Comparison of ENCODE assay signal across 1 cellular context in genomic region chr5:143403607-143404415, GRCh38.
TF ChIP-seq lines count a peak whose summit lies in the region.

NR3C1 (minus strand) TSS chr5:143403686; CDS start chr5:143400839, 2,847 bp downstream.

TF ChIP-seq in HepG2, 621 proteins besides CTCF, POLR2A, EP300 and RAD21 (continued from another document and continues in another):
- TF ChIP-seq THAP8 (CRISPR knock-in tag; IDR thresholded peaks at IDR 0.05; ENCODE audit: borderline replicate concordance) = no peak; the same call in 1 of the 2 replicates
- TF ChIP-seq IKZF1 (IDR thresholded peaks at IDR 0.05) = no peak
- no peak for TF ChIP-seq RNF2 (conservative IDR thresholded peaks at IDR 0.05; ENCODE audit: low read depth)
- TF ChIP-seq ZHX1 (CRISPR knock-in tag; IDR thresholded peaks at IDR 0.05; ENCODE audit: low read depth) = 0 out of 2 replicates have a peak, but pooled peaks have one; percentile 60
- TF ChIP-seq CEBPB (IDR thresholded peaks at IDR 0.05; ENCODE audit: borderline replicate concordance, low read depth, low read length) = no peak
- TF ChIP-seq DNMT1 (CRISPR knock-in tag; IDR thresholded peaks at IDR 0.05) = 0 out of 2 replicates have a peak, but pooled peaks have one; percentile 24
- TF ChIP-seq ZFP41 (CRISPR knock-in tag; IDR thresholded peaks at IDR 0.05; ENCODE audit: borderline replicate concordance) = no peak
- TF ChIP-seq NKX3-1 (CRISPR knock-in tag; IDR thresholded peaks at IDR 0.05) = no peak
- TF ChIP-seq ZFYVE20 (CRISPR knock-in tag; IDR thresholded peaks at IDR 0.05; ENCODE audit: borderline replicate concordance, low read depth) = no peak
- no peak for TF ChIP-seq DDIT3 (CRISPR knock-in tag; IDR thresholded peaks at IDR 0.05)
- TF ChIP-seq CREM (IDR thresholded peaks at IDR 0.05) = no peak
- no peak for TF ChIP-seq CREM (CRISPR knock-in tag; IDR thresholded peaks at IDR 0.05)
- TF ChIP-seq YEATS2 (CRISPR knock-in tag; IDR thresholded peaks at IDR 0.05; ENCODE audit: borderline replicate concordance) = no peak
- TF ChIP-seq ZBTB3 (CRISPR knock-in tag; IDR thresholded peaks at IDR 0.05; ENCODE audit: borderline replicate concordance, low read depth) = no peak
- no peak for TF ChIP-seq MEIS2 (CRISPR knock-in tag; IDR thresholded peaks at IDR 0.05)
- TF ChIP-seq TEF (CRISPR knock-in tag; IDR thresholded peaks at IDR 0.05) = no peak
- TF ChIP-seq USF2 (IDR thresholded peaks at IDR 0.05; ENCODE audit: low read depth, low read length) = no peak
- no peak for TF ChIP-seq USF2 (CRISPR knock-in tag; IDR thresholded peaks at IDR 0.05; ENCODE audit: borderline replicate concordance)
- TF ChIP-seq ZBTB14 (CRISPR knock-in tag; IDR thresholded peaks at IDR 0.05) = no peak
- TF ChIP-seq ZNF720 (CRISPR knock-in tag; IDR thresholded peaks at IDR 0.05) = no peak
- TF ChIP-seq AHDC1 (CRISPR knock-in tag; IDR thresholded peaks at IDR 0.05; ENCODE audit: borderline replicate concordance) = no peak
- TF ChIP-seq HMGXB3 (CRISPR knock-in tag; IDR thresholded peaks at IDR 0.05; ENCODE audit: borderline replicate concordance) = no peak
- TF ChIP-seq CREB3 (CRISPR knock-in tag; IDR thresholded peaks at IDR 0.05) = 0 out of 2 replicates have a peak, but pooled peaks have one; percentile 42
- no peak for TF ChIP-seq RFXANK (CRISPR knock-in tag; IDR thresholded peaks at IDR 0.05)
- no peak for TF ChIP-seq DMTF1 (CRISPR knock-in tag; IDR thresholded peaks at IDR 0.05)
- TF ChIP-seq ZSCAN30 (CRISPR knock-in tag; IDR thresholded peaks at IDR 0.05) = no peak
- no peak; the same call in 1 of the 2 replicates for TF ChIP-seq TBX2 (CRISPR knock-in tag; IDR thresholded peaks at IDR 0.05; ENCODE audit: borderline replicate concordance)
- TF ChIP-seq SP1 (IDR thresholded peaks at IDR 0.05) = no peak
- TF ChIP-seq SP1 (CRISPR knock-in tag; IDR thresholded peaks at IDR 0.05) = no peak
- TF ChIP-seq ZNF580 (CRISPR knock-in tag; IDR thresholded peaks at IDR 0.05; ENCODE audit: borderline replicate concordance, low read depth) = no peak
